27 cellular contexts compared by ENCODE assay signal in genomic region chr5:5581080-5581479, GRCh38.
"Had no signal": no experiment of that assay in that cellular context is flagged by ENCODE, and none has a peak within 500 bp of the region (broad histone marks: within the 10 kb centered on the region; RNA-seq: fewer than 3 reads in every experiment).

No MANE protein-coding gene starts in this region.

- H3K36me3 ChIP-seq: stomach, suprapubic skin, thoracic aorta, thyroid gland, tibial artery, tibial nerve, transverse colon, upper lobe of left lung, upper lobe of right lung, uterus, vagina had no signal

- H3K27me3 ChIP-seq: stomach, suprapubic skin, testis, thyroid gland, tibial artery, tibial nerve, transverse colon, upper lobe of left lung, upper lobe of right lung, uterus, vagina had no signal

- ATAC-seq: stimulated activated effector memory CD8-positive, alpha-beta T cell treated with anti-CD3 and anti-CD28 coated beads, Interleukin-12 subunit alpha, Interleukin-12 subunit beta, amount 100 ng/mL, for 72 hours; stimulated activated memory B cell treated with anti-CD40 and anti-IgM and Interleukin-4, amounts not matched to agents 10 μg/mL and 1 μg/mL and 100 μg/mL, for 72 hours; stimulated activated naive B cell treated with anti-CD40 and anti-IgM and Interleukin-4, amounts not matched to agents 10 μg/mL and 1 μg/mL and 100 μg/mL, for 72 hours; stimulated activated naive CD8-positive, alpha-beta T cell treated with anti-CD3 and anti-CD28 coated beads, Interleukin-15, amount 100 ng/mL, for 72 hours; stimulated activated naive CD8-positive, alpha-beta T cell treated with anti-CD3 and anti-CD28 coated beads, Interleukin-15, Interleukin-2, amounts not matched to agents 100 U/mL and 50 U/mL, for 24 hours; upper lobe of right lung had no signal

- H3K4me3 ChIP-seq: stomach, suprapubic skin, testis, thoracic aorta, thyroid gland, tibial artery, tibial nerve, transverse colon, upper lobe of left lung, upper lobe of right lung, uterus, vagina had no signal

- FAIRE-seq: urothelium cell line had no signal

- H3K4me1 ChIP-seq: stomach, suprapubic skin, testis, thyroid gland, tibial nerve, transverse colon, upper lobe of left lung, upper lobe of right lung, uterus, vagina had no signal

- H3K27ac ChIP-seq: stomach, suprapubic skin, testis, thoracic aorta, thyroid gland, tibial artery, tibial nerve, transverse colon, upper lobe of left lung, upper lobe of right lung, uterus, vagina had no signal

- H3K9me3 ChIP-seq: stomach, suprapubic skin, testis, thoracic aorta, thyroid gland, tibial artery, tibial nerve, transverse colon, upper lobe of left lung, upper lobe of right lung, uterus, vagina had no signal

- DNase-seq: stimulated activated CD4-positive, alpha-beta T cell treated with anti-CD3 and anti-CD28 coated beads, Interleukin-2, amount 100 ng/mL, for 48 hours; stimulated activated CD4-positive, alpha-beta T cell treated with anti-CD3 and anti-CD28 coated beads, Interleukin-4, amount 100 ng/mL, for 1 hour; stimulated activated CD4-positive, alpha-beta T cell treated with anti-CD3 and anti-CD28 coated beads, Interleukin-4, amount 100 ng/mL, for 24 hours; stimulated activated CD4-positive, alpha-beta T cell treated with anti-CD3 and anti-CD28 coated beads, Interleukin-4, amount 100 ng/mL, for 4 hours; stimulated activated CD8-positive, alpha-beta memory T cell treated with anti-CD3 and anti-CD28 coated beads, Interleukin-4, amount 100 ng/mL, for 48 hours; stimulated activated naive B cell treated with anti-CD40 and anti-IgM and Interleukin-4, amounts not matched to agents 10 μg/mL and 1 μg/mL and 100 μg/mL, for 72 hours; stimulated activated naive CD4-positive, alpha-beta T cell; stimulated activated naive CD4-positive, alpha-beta T cell treated with Interleukin-2 at 50 U/mL for 16 hours; stimulated activated naive CD8-positive, alpha-beta T cell treated with anti-CD3 and anti-CD28 coated beads, Interleukin-15, amount 100 ng/mL, for 72 hours; stimulated activated naive CD8-positive, alpha-beta T cell treated with anti-CD3 and anti-CD28 coated beads, Interleukin-15, Interleukin-2, amounts not matched to agents 100 U/mL and 50 U/mL, for 24 hours; stomach; substantia nigra; testis; thyroid gland; tibial artery; transverse colon; trophoblast cell; upper lobe of left lung; upper lobe of right lung; uterus had no signal
